8 cellular contexts compared by ENCODE assay signal in the genomic region with DNA sequence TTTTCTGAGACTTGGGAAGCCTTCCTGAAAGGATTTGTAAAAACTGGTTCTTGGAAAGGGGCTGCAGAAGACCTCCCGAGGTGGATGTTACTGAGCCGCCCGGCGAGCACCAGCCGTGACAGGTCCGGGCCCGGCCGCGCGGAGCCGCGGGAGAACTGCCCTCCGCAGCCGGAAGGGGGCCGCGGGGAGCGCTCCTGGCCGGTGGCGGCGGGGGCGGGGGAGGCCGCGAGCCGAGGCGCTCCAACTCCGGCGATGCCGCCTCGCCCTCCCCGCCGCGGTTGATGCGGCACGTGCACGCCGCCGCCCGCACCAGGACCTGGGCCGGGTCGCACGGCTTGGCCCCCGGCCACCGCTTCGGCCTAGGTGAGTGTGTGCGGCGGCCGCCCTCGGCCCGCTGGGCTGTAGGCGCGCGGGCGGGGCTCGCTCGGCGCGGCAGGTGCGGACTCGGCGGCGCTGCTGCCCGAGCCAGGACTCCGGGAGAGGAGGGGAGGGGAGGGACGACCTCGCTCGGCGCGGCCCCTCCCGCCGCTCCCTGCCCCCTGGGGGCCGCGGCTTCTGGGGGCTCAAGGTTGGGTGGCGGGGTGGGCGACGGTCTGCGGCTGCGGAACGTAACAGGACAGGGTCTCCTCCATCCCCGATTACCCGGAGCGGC. TPM values are rescaled to one million over a fixed set of nuclear protein-coding genes. Genes with fewer than 3 reads are reported as not detected.
DNase-seq lines count a peak whose midpoint lies in the region; ATAC-seq and TF ChIP-seq lines count a peak whose summit lies in the region.

No MANE protein-coding gene starts in this region.

- WGBS in esophagus squamous epithelium, 2 donors: no CpG with 5 or more reads among the region's 81 CpGs

- H3K4me2 ChIP-seq in BLaER1: peak overlapping the region; percentile 98

- H3K27me3 ChIP-seq in BLaER1 (peaks cover 42% of the 10 kb centered on the region), NT2/D1 (ENCODE audit: insufficient read depth, insufficient read length) (no peaks in the 10 kb centered on the region), esophagus squamous epithelium (peaks cover 0 to 7% (median 0%) of the 10 kb centered on the region in 4 donors), muscle layer of duodenum (ENCODE audit: low read depth, low read length) (no peaks in the 10 kb centered on the region)

- TF ChIP-seq POLR2A in GM18951 (IDR thresholded peaks at IDR 0.05; ENCODE audit: extremely low read depth, insufficient read depth, insufficient read length): peak; percentile 33
- peak in 1 of 4 donors; percentile 9 for TF ChIP-seq POLR2A in esophagus squamous epithelium (IDR thresholded peaks at IDR 0.05)

- H3K27ac ChIP-seq in BLaER1 (peak overlapping the region; percentile 75), esophagus squamous epithelium (peak overlapping the region; percentile 93 to 98 (median 95)), muscle layer of duodenum (ENCODE audit: low read length) (peak overlapping the region; percentile 90)

- peaks cover 32% of the 10 kb centered on the region for H3K4me1 Mint-ChIP-seq in activated T-cell treated with anti-CD3 and anti-CD28 coated beads, Interleukin-2, amount 50 U/mL, for 4 hours (ENCODE audit: low read depth)

- H3K27me3 Mint-ChIP-seq in activated T-cell treated with anti-CD3 and anti-CD28 coated beads, Interleukin-2, amount 50 U/mL, for 4 hours (ENCODE audit: low read depth): peaks cover 35% of the 10 kb centered on the region

- H3K9me3 ChIP-seq in BLaER1: peaks cover 4% of the 10 kb centered on the region; the same call in 1 of the 2 replicates
- no peaks in the 10 kb centered on the region for H3K9me3 ChIP-seq in NT2/D1 (ENCODE audit: insufficient read depth, low read length)
- H3K9me3 ChIP-seq in esophagus squamous epithelium: no peaks in the 10 kb centered on the region
- no peaks in the 10 kb centered on the region for H3K9me3 ChIP-seq in muscle layer of duodenum (ENCODE audit: control insufficient read depth in 1 of 2, low read length in 2 of 2)

- H3K9me3 Mint-ChIP-seq in activated T-cell treated with anti-CD3 and anti-CD28 coated beads, Interleukin-2, amount 50 U/mL, for 4 hours: no peaks in the 10 kb centered on the region

- H3K4me3 ChIP-seq in BLaER1 (peak overlapping the region; percentile 87), NT2/D1 (ENCODE audit: insufficient read length, low read depth) (peak overlapping the region; percentile 70), esophagus squamous epithelium (peak overlapping the region; percentile 80 to 90 (median 86)), muscle layer of duodenum (ENCODE audit: low read depth in 1 of 2, low read length in 2 of 2) (peak overlapping the region; percentile 82 to 91)

- H3K4me1 ChIP-seq in BLaER1 (peaks cover 24% of the 10 kb centered on the region), NT2/D1 (ENCODE audit: insufficient read depth, insufficient read length) (no peaks in the 10 kb centered on the region), esophagus squamous epithelium (peaks cover 0 to 39% (median 0%) of the 10 kb centered on the region in 3 donors), muscle layer of duodenum (ENCODE audit: control insufficient read depth in 1 of 2, insufficient read depth in 2 of 2, low read length in 2 of 2) (peaks cover 0 to 12% of the 10 kb centered on the region in 2 donors)

- in situ Hi-C loops in GM18951 (cut with MboI; ENCODE audit: low sequenced_read_pairs, unreplicated experiment): loop anchor here (10.0 kb wide), 1 partner anchor 267 kb away; no protein-coding TSS in a partner anchor

- peak; percentile 65 for ATAC-seq in HG03159 (IDR thresholded peaks at IDR 0.05; ENCODE audit: unreplicated experiment)
- ATAC-seq in activated T-cell treated with anti-CD3 and anti-CD28 coated beads, Interleukin-2, amount 50 U/mL, for 4 hours: peak; percentile 55 to 65
- peak; percentile 33 for ATAC-seq in stimulated activated naive CD8-positive, alpha-beta T cell treated with anti-CD3 and anti-CD28 coated beads, Interleukin-15, Interleukin-2, amounts not matched to agents 100 U/mL and 50 U/mL, for 24 hours

- H4K20me1 ChIP-seq in BLaER1: 0 out of 2 replicates have a peak, but pooled peaks cover 14% of the 10 kb centered on the region

- DNase-seq in NT2/D1 (ENCODE audit: low read depth, low spot score): peak; percentile 27
- DNase-seq in activated T-cell treated with anti-CD3 and anti-CD28 coated beads, Interleukin-2, amount 50 U/mL, for 4 hours: peak; percentile 51
- DNase-seq in esophagus squamous epithelium (lab: John Stamatoyannopoulos, UW): no peak
- peak; percentile 78 for DNase-seq in stimulated activated naive CD8-positive, alpha-beta T cell treated with anti-CD3 and anti-CD28 coated beads, Interleukin-15, Interleukin-2, amounts not matched to agents 100 U/mL and 50 U/mL, for 24 hours

- peak in 5 of 6 experiments; percentile 19 to 77 (median 66) for TF ChIP-seq CTCF in esophagus squamous epithelium (IDR thresholded peaks at IDR 0.05)

- H3K36me3 Mint-ChIP-seq in activated T-cell treated with anti-CD3 and anti-CD28 coated beads, Interleukin-2, amount 50 U/mL, for 4 hours (ENCODE audit: insufficient read depth): peaks cover 15% of the 10 kb centered on the region

- peak overlapping the region; percentile 89 for H3K4me3 Mint-ChIP-seq in activated T-cell treated with anti-CD3 and anti-CD28 coated beads, Interleukin-2, amount 50 U/mL, for 4 hours

- H3K9ac ChIP-seq in BLaER1: peak overlapping the region; percentile 81
- peak overlapping the region; percentile 90 for H3K9ac ChIP-seq in NT2/D1 (ENCODE audit: insufficient read length, low read depth)

- H3K36me3 ChIP-seq in BLaER1 (peaks cover 19% of the 10 kb centered on the region), NT2/D1 (ENCODE audit: insufficient read depth, insufficient read length, low read length) (peaks cover 19% of the 10 kb centered on the region), esophagus squamous epithelium (peaks cover 0 to 21% (median 4%) of the 10 kb centered on the region in 3 donors), muscle layer of duodenum (ENCODE audit: control insufficient read depth in 1 of 2, insufficient read depth in 2 of 2, low read length in 2 of 2) (peaks cover 16 to 18% of the 10 kb centered on the region in 2 donors)

- intact Hi-C loops in esophagus squamous epithelium (cut with DNase I): no loop called here

RNA-seq across cellular contexts. Expression of gene SPRY1, which starts 1.7 kb away (rescaled TPM):
- 10 to 100 TPM; 31.8 to 65.2 (median 48.4) TPM for total RNA-seq in activated T-cell treated with anti-CD3 and anti-CD28 coated beads, Interleukin-2, amount 50 U/mL, for 4 hours
- total RNA-seq in esophagus squamous epithelium: 10 to 100 TPM; 14.2 to 60.3 (median 23.2) TPM
